In the genomic region with DNA sequence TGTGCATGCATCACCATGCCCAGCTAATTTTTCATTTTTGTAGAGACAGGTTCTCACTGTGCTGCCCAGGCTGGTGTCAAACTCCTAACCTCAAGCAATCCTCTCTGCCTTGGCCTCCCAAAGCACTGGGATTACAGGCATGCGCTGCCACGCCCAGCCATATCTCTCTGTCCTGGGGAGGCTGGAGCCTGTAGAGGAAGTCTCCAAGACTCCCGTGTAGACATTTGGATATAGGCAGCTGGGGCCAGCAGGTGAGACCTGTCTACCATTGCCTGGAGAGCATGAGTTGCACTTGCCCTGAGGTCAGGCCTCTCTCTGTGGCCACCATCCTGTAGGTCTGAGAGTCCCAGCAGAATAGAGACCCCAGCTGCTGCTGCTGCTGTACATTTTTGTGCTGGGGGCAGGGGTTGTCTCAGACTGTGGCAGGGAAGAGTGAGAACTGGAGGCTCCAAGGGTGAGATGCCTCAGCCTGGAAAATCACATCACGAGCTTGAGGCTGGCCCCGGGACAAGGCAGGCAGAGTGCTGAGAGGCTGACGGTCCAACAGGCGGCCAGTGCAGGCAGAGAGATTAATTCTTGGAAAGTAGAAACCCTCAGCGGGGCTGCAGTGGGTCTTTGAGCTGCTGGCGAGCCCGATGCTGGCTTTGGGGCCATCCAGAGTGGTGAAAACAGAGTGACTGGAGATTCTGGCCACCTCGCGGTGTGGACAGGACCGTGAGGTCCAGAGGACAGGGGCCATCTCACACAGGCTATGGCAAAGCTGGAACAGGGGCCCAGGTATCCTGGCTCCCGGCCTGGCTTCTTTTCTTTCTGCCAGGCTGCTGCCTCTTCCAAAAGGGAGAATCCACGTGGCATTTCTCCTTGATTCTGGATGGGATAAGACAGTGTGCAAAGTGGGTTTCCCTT, we compare ENCODE assay signal across 27 cellular contexts.
DNase-seq lines count a peak whose midpoint lies in the region; ATAC-seq, FAIRE-seq and TF ChIP-seq lines count a peak whose summit lies in the region.
"Had no signal": no experiment of that assay in that cellular context is flagged by ENCODE, and none has a peak within 500 bp of the region (broad histone marks: within the 10 kb centered on the region; RNA-seq: fewer than 3 reads in every experiment).

No MANE protein-coding gene starts in this region.

- no peak overlapping the region for H3K27ac ChIP-seq in K562 (ENCODE audit: extremely low read depth, low read depth, low read length)
- H3K27ac ChIP-seq in A673 (ENCODE audit: low read depth, low read length, poor library complexity, severe bottlenecking) = no peak overlapping the region
- H3K27ac ChIP-seq: cardiac muscle cell, neutrophil, SK-N-MC had no signal

- POLR2A ChIA-PET in K562 (lab: Yijun Ruan, JAX) = interaction anchor here (0.9 kb wide), 1 partner anchor 10 kb away, joined by 3 read pairs; no protein-coding TSS in a partner anchor
- POLR2A ChIA-PET in A673 (lab: Charles Lee; ENCODE audit: low non-redundant PET) = interaction anchor here (0.7 kb wide), 1 partner anchor 118 kb away, joined by 3 read pairs; no protein-coding TSS in a partner anchor

- intact Hi-C loops in K562 (cut with micrococcal nuclease) = no loop called here
- intact Hi-C loops in activated T-helper 2 cell treated with anti-CD3 and anti-CD28 coated beads, Interferon-gamma antibody, Interleukin-2, Interleukin-4, amounts not matched to agents 10 μg/mL and 5 μg/mL and 100 μg/mL, durations not matched to agents 14 hours and 24 hours and 36 hours (cut with micrococcal nuclease) = no loop called here
- intact Hi-C loops in A673 (cut with micrococcal nuclease; ENCODE audit: unreplicated experiment) = no loop called here

- no peak for TF ChIP-seq EP300 in K562 (IDR thresholded peaks at IDR 0.05; ENCODE audit: low read length)

- H2AFZ ChIP-seq in K562 (ENCODE audit: low read depth, low read length) = no peak overlapping the region

- H3K9me3 ChIP-seq in K562 (replicated peaks; ENCODE audit: control insufficient read depth, insufficient read depth, low read depth, low read length) (no peaks in the 10 kb centered on the region), A673 (ENCODE audit: low read depth, low read length, poor library complexity, severe bottlenecking) (no peaks in the 10 kb centered on the region)
- H3K9me3 ChIP-seq: esophagus muscularis mucosa, HAP-1, neutrophil had no signal

- TF ChIP-seq CTCF in K562 (IDR thresholded peaks at IDR 0.05 in 2 of 3, conservative IDR thresholded peaks at IDR 0.05 in 1 of 3; ENCODE audit: insufficient read depth in 2 of 3, low read depth in 1 of 3, low read length in 3 of 3) = no peak
- no peak for TF ChIP-seq CTCF in retinal pigment epithelial cell (conservative IDR thresholded peaks at IDR 0.05; ENCODE audit: low read depth, low read length)
- TF ChIP-seq CTCF in glutamatergic neuron (IDR thresholded peaks at IDR 0.05; ENCODE audit: partially characterized antibody, unreplicated experiment) = no peak
- TF ChIP-seq CTCF in A673 (conservative IDR thresholded peaks at IDR 0.05; ENCODE audit: low read depth, low read length) = no peak

- CTCF ChIA-PET in K562 (lab: Yijun Ruan, JAX; ENCODE audit: low intra/inter-chr PET ratio) = no interaction called here
- CTCF ChIA-PET in A673 (lab: Charles Lee) = no interaction called here

- no peaks in the 10 kb centered on the region for H3K79me2 ChIP-seq in K562 (ENCODE audit: control insufficient read depth, insufficient read depth, low read length)

- H3K36me3 Mint-ChIP-seq in activated T-helper 2 cell treated with anti-CD3 and anti-CD28 coated beads, Interferon-gamma antibody, Interleukin-2, Interleukin-4, amounts not matched to agents 10 μg/mL and 5 μg/mL and 100 μg/mL, durations not matched to agents 14 hours and 24 hours and 36 hours (ENCODE audit: low read depth) = no peaks in the 10 kb centered on the region
- H3K36me3 Mint-ChIP-seq in glutamatergic neuron (ENCODE audit: unreplicated experiment) = no peaks in the 10 kb centered on the region
- H3K36me3 Mint-ChIP-seq: activated naive CD8-positive, alpha-beta T cell had no signal

- no TSS peak for BruUV-seq in K562 (replicated peaks; lab: Mats Ljungman, UMichigan)
- BruUV-seq in A673 (replicated peaks; lab: Mats Ljungman, UMichigan) = no TSS peak

- H3K9me3 Mint-ChIP-seq in activated T-helper 2 cell treated with anti-CD3 and anti-CD28 coated beads, Interferon-gamma antibody, Interleukin-2, Interleukin-4, amounts not matched to agents 10 μg/mL and 5 μg/mL and 100 μg/mL, durations not matched to agents 14 hours and 24 hours and 36 hours = no peaks in the 10 kb centered on the region
- H3K9me3 Mint-ChIP-seq in glutamatergic neuron (ENCODE audit: unreplicated experiment) = peaks cover 2% of the 10 kb centered on the region
- H3K9me3 Mint-ChIP-seq: activated CD4-positive, alpha-beta memory T cell treated with anti-CD3 and anti-CD28 coated beads, Interleukin-2, amount 10 ng/mL, durations not matched to agents 7 days and 5 days had no signal

- no peak overlapping the region for H3K4me2 ChIP-seq in K562 (ENCODE audit: insufficient read depth, low read length)

- H3K9ac ChIP-seq in K562 (ENCODE audit: insufficient read depth in 1 of 2, low read depth in 2 of 2, low read length in 2 of 2) = peak overlapping the region in 1 of 2 experiments; percentile 11; a peak in 1 of 4 replicates

- no peak overlapping the region for H3K4me3 ChIP-seq in K562
- no peak overlapping the region for H3K4me3 ChIP-seq in retinal pigment epithelial cell (ENCODE audit: low read length)
- H3K4me3 ChIP-seq in A673 (ENCODE audit: low read depth, low read length, poor library complexity, severe bottlenecking) = no peak overlapping the region
- H3K4me3 ChIP-seq: cardiac muscle cell, esophagus muscularis mucosa, HAP-1, SK-N-MC, skin epidermis had no signal

- peak; percentile 55 for ATAC-seq in K562

- H4K20me1 ChIP-seq in K562 (replicated peaks; ENCODE audit: control insufficient read depth, insufficient read depth, low read length) = peaks cover 6% of the 10 kb centered on the region; the same call in 1 of the 2 replicates

- WGBS in K562 (ENCODE audit: insufficient coverage, low coverage, missing lambda C conversion rate) = 8% methylated on average over 15 of the region's 15 CpGs

- H3K27ac Mint-ChIP-seq in activated T-helper 2 cell treated with anti-CD3 and anti-CD28 coated beads, Interferon-gamma antibody, Interleukin-2, Interleukin-4, amounts not matched to agents 10 μg/mL and 5 μg/mL and 100 μg/mL, durations not matched to agents 14 hours and 24 hours and 36 hours = no peak overlapping the region
- H3K27ac Mint-ChIP-seq in glutamatergic neuron (ENCODE audit: unreplicated experiment) = no peak overlapping the region
- H3K27ac Mint-ChIP-seq: activated CD4-positive, alpha-beta memory T cell treated with anti-CD3 and anti-CD28 coated beads, Interleukin-2, amount 10 ng/mL, durations not matched to agents 7 days and 5 days; activated naive CD8-positive, alpha-beta T cell; endodermal cell had no signal

- H3K9me1 ChIP-seq in K562 (ENCODE audit: control insufficient read depth, insufficient read depth, low read length) = no peaks in the 10 kb centered on the region

- no peaks in the 10 kb centered on the region for H3K4me1 Mint-ChIP-seq in activated T-helper 2 cell treated with anti-CD3 and anti-CD28 coated beads, Interferon-gamma antibody, Interleukin-2, Interleukin-4, amounts not matched to agents 10 μg/mL and 5 μg/mL and 100 μg/mL, durations not matched to agents 14 hours and 24 hours and 36 hours (ENCODE audit: low read depth)
- peaks cover 7% of the 10 kb centered on the region for H3K4me1 Mint-ChIP-seq in glutamatergic neuron (ENCODE audit: low read depth, unreplicated experiment)
- H3K4me1 Mint-ChIP-seq: activated CD4-positive, alpha-beta memory T cell treated with anti-CD3 and anti-CD28 coated beads, Interleukin-2, amount 10 ng/mL, durations not matched to agents 7 days and 5 days had no signal

- H3K27me3 Mint-ChIP-seq in activated T-helper 2 cell treated with anti-CD3 and anti-CD28 coated beads, Interferon-gamma antibody, Interleukin-2, Interleukin-4, amounts not matched to agents 10 μg/mL and 5 μg/mL and 100 μg/mL, durations not matched to agents 14 hours and 24 hours and 36 hours (ENCODE audit: low read depth) = peaks cover 3% of the 10 kb centered on the region
- H3K27me3 Mint-ChIP-seq in glutamatergic neuron (ENCODE audit: unreplicated experiment) = peaks cover 7% of the 10 kb centered on the region

- H3K4me1 ChIP-seq in K562 (replicated peaks in 1 of 2; ENCODE audit: control insufficient read depth in 2 of 2, insufficient read depth in 2 of 2, low read length in 2 of 2) (peaks cover 0 to 10% of the 10 kb centered on the region in 2 experiments; a peak in 2 of 5 replicates), A673 (ENCODE audit: insufficient read depth, low read length, poor library complexity, severe bottlenecking) (no peaks in the 10 kb centered on the region)
- H3K4me1 ChIP-seq: HAP-1 had no signal

- FAIRE-seq in K562 (lab: Jason Lieb, UNC) = no peak
- FAIRE-seq: frontal cortex had no signal

- no peak for TF ChIP-seq POLR2A in K562 (conservative IDR thresholded peaks at IDR 0.05)

- in situ Hi-C loops in K562 (cut with MboI) = no loop called here

- H3K36me3 ChIP-seq in K562 (ENCODE audit: control insufficient read depth, insufficient read depth, low read length) (no peaks in the 10 kb centered on the region), A673 (ENCODE audit: insufficient read depth, low read length, poor library complexity, severe bottlenecking) (no peaks in the 10 kb centered on the region)
- H3K36me3 ChIP-seq: cardiac muscle cell, esophagus muscularis mucosa, HAP-1, neutrophil had no signal

- H3K4me3 Mint-ChIP-seq in activated T-helper 2 cell treated with anti-CD3 and anti-CD28 coated beads, Interferon-gamma antibody, Interleukin-2, Interleukin-4, amounts not matched to agents 10 μg/mL and 5 μg/mL and 100 μg/mL, durations not matched to agents 14 hours and 24 hours and 36 hours (ENCODE audit: low read depth) = no peak overlapping the region
- no peak overlapping the region for H3K4me3 Mint-ChIP-seq in glutamatergic neuron (ENCODE audit: unreplicated experiment)
- H3K4me3 Mint-ChIP-seq: activated CD4-positive, alpha-beta memory T cell treated with anti-CD3 and anti-CD28 coated beads, Interleukin-2, amount 10 ng/mL, durations not matched to agents 7 days and 5 days; activated naive CD8-positive, alpha-beta T cell; endodermal cell had no signal

- no peak for TF ChIP-seq RAD21 in K562 (CRISPR knock-in tag; conservative IDR thresholded peaks at IDR 0.05 in 1 of 2, IDR thresholded peaks at IDR 0.05 in 1 of 2)

- DNase-seq in AG20443 (ENCODE audit: low spot score) (peak; percentile 15), K562 (ENCODE audit: extremely low read depth in 1 of 4, low spot score in 3 of 4) (no peak), islet precursor cell (peak; percentile 54), retinal pigment epithelial cell (ENCODE audit: low read depth) (peak; percentile 18), SK-N-DZ (ENCODE audit: low spot score) (no peak), glutamatergic neuron (no peak), A673 (ENCODE audit: low spot score) (no peak)
- DNase-seq in activated T-helper 2 cell treated with anti-CD3 and anti-CD28 coated beads, Interferon-gamma antibody, Interleukin-2, Interleukin-4, amounts not matched to agents 10 μg/mL and 5 μg/mL and 100 μg/mL, durations not matched to agents 14 hours and 24 hours and 36 hours (ENCODE audit: low spot score) = no peak
- DNase-seq: ACHN; activated CD4-positive, alpha-beta memory T cell treated with anti-CD3 and anti-CD28 coated beads, Interleukin-2, amount 10 ng/mL, durations not matched to agents 7 days and 5 days; activated CD4-positive, CD25-positive, alpha-beta regulatory T cell treated with anti-CD3 and anti-CD28 coated beads, Interleukin-2, amount 50 U/mL, for 72 hours; endodermal cell; mammary epithelial cell; NCI-H1105; NCI-H1930; NCI-H526 treated with DMSO at 0.1 percent for 48 hours; stimulated activated CD8-positive, alpha-beta memory T cell treated with anti-CD3 and anti-CD28 coated beads, Interleukin-4, amount 100 ng/mL, for 48 hours; T-helper 2 cell; trophoblast cell had no signal

- H3K27me3 ChIP-seq in K562 (ENCODE audit: control insufficient read depth in 2 of 2, insufficient read depth in 2 of 2, low read length in 2 of 2) (peaks cover 23 to 54% of the 10 kb centered on the region in 2 experiments; a peak in 4 of 5 replicates), A673 (replicated peaks; ENCODE audit: insufficient read depth, low read depth, low read length, poor library complexity) (peaks cover 14% of the 10 kb centered on the region)
- H3K27me3 ChIP-seq: cardiac muscle cell, esophagus muscularis mucosa, neutrophil had no signal

Comparison
In these comparisons a context has a peak if more than half of its experiments do, and no peak if none do; other contexts are left out.
1. DNase-seq: peak in AG20443 (single experiment), islet precursor cell (single experiment) and retinal pigment epithelial cell (single experiment); none in K562 (0 of 4), activated T-helper 2 cell treated with anti-CD3 and anti-CD28 coated beads, Interferon-gamma antibody, Interleukin-2, Interleukin-4, amounts not matched to agents 10 μg/mL and 5 μg/mL and 100 μg/mL, durations not matched to agents 14 hours and 24 hours and 36 hours (single experiment), SK-N-DZ (single experiment), glutamatergic neuron (single experiment) and A673 (single experiment).